Comparison of ENCODE assay signal across 1 cellular context in the genomic region with DNA sequence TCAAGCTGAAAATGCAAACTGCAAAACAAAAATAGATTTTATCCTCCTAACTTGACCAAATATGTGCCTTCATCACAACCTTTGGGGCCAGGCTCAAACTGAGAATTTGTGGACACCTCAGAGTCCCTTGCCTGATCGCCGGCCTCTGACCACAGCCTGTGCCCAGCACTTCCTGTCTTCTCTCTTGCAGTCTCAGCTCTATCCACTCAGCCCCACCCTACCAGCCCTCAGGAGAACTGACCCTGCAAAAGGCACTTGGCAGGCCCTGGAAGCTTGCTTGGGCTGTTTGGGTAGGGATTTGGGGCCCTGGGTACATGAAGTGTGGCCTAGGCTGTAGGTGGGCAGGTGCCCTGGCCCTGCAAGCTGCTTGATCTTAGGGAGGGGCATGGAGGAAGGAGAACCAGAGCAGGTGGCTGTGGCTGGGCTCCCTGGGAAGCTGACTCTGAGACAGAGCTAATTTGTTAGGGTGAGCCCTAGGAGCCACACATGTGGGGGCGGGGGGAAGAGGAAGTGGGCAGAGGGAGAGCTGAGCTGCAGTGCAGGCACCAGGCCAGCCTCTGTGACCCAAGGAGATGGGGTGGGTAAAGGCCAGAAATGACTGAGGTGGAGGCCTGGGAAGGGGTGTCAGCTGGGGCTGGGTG.
TF ChIP-seq lines count a peak whose summit lies in the region.

No MANE protein-coding gene starts in this region.

TF ChIP-seq in WTC11, 78 proteins besides CTCF, POLR2A, EP300 and RAD21 (continued from another document):
- TF ChIP-seq, protein P1, sequence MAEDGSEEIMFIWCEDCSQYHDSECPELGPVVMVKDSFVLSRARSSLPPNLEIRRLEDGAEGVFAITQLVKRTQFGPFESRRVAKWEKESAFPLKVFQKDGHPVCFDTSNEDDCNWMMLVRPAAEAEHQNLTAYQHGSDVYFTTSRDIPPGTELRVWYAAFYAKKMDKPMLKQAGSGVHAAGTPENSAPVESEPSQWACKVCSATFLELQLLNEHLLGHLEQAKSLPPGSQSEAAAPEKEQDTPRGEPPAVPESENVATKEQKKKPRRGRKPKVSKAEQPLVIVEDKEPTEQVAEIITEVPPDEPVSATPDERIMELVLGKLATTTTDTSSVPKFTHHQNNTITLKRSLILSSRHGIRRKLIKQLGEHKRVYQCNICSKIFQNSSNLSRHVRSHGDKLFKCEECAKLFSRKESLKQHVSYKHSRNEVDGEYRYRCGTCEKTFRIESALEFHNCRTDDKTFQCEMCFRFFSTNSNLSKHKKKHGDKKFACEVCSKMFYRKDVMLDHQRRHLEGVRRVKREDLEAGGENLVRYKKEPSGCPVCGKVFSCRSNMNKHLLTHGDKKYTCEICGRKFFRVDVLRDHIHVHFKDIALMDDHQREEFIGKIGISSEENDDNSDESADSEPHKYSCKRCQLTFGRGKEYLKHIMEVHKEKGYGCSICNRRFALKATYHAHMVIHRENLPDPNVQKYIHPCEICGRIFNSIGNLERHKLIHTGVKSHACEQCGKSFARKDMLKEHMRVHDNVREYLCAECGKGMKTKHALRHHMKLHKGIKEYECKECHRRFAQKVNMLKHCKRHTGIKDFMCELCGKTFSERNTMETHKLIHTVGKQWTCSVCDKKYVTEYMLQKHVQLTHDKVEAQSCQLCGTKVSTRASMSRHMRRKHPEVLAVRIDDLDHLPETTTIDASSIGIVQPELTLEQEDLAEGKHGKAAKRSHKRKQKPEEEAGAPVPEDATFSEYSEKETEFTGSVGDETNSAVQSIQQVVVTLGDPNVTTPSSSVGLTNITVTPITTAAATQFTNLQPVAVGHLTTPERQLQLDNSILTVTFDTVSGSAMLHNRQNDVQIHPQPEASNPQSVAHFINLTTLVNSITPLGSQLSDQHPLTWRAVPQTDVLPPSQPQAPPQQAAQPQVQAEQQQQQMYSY (CRISPR knock-in tag; IDR thresholded peaks at IDR 0.05) = no peak
TF ChIP-seq in WTC11: peak in this region for 0.
